ENCODE assay signal across 7 cellular contexts in the genomic region with DNA sequence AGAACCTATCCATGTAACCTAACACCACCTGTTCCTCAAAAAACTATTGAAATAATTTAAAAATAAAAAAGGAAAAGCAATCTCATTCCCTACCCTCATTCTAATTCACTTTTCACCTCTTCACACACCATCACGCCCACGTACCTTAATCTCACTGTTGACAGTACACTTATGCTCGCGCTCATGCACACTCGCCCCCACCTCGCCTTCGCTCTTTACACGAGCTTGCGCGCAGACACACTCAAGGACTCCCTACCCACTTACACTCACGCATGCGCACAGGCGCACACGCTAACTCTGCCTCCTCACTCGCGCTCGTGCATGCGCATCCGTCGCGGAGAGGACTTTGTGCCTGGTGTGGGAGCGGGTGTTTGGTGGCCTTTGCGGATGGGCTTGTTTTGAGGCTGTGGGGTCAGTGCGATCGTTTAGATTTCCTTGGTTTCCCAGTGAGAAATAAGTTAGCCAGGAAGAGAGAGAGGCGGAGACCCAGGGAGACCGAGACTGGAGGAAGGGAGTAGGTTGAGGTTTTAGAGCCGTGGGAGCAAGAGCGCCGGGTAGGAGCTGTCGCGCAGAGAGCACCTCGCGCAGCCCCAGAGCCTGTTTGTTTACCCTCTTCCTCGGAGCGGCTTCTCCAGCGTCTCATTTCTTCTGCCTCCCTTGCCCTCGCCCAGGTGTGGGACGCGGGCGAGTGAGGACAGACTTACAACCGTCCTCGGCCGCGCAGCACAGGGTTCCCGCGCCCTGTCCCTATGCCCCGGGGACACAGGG. TPM values are rescaled to one million over a fixed set of nuclear protein-coding genes. Genes with fewer than 3 reads are reported as not detected.
DNase-seq lines count a peak whose midpoint lies in the region; ATAC-seq and TF ChIP-seq lines count a peak whose summit lies in the region.

No MANE protein-coding gene starts in this region.

- H3K36me3 ChIP-seq in duodenal mucosa (ENCODE audit: control insufficient read depth in 1 of 2, insufficient read depth in 2 of 2, low read length in 2 of 2) (no peaks in the 10 kb centered on the region), lung (ENCODE audit: control insufficient read depth in 2 of 2, insufficient read depth in 2 of 2, low read length in 2 of 2) (no peaks in the 10 kb centered on the region)

- peak overlapping the region in 1 of 2 donors; percentile 26 for H3K9ac ChIP-seq in duodenal mucosa (ENCODE audit: low read depth in 1 of 2, low read length in 2 of 2)

- H3K27me3 ChIP-seq in duodenal mucosa (ENCODE audit: control insufficient read depth in 1 of 2, insufficient read depth in 2 of 2, low read length in 2 of 2) = peaks cover 60 to 76% of the 10 kb centered on the region in 2 donors
- peaks cover 10% of the 10 kb centered on the region for H3K27me3 ChIP-seq in lung (ENCODE audit: control insufficient read depth, insufficient read depth)

- 1 to 2% methylated on average over 48 of the region's 48 CpGs for WGBS in lung, 2 donors

- peaks cover 17 to 18% of the 10 kb centered on the region in 2 donors for H3K4me1 ChIP-seq in duodenal mucosa (ENCODE audit: control insufficient read depth in 1 of 2, insufficient read depth in 2 of 2, low read length in 2 of 2)
- peaks cover 0 to 10% of the 10 kb centered on the region in 2 donors for H3K4me1 ChIP-seq in lung (ENCODE audit: control insufficient read depth in 2 of 2, insufficient read depth in 2 of 2, low read length in 2 of 2)

- H3K9me3 ChIP-seq in duodenal mucosa (ENCODE audit: control insufficient read depth in 1 of 2, low read length in 2 of 2) (no peaks in the 10 kb centered on the region), lung (ENCODE audit: control insufficient read depth in 2 of 2, insufficient read depth in 1 of 2, low read length in 1 of 2) (peaks cover 0 to 3% of the 10 kb centered on the region in 2 donors)

- H3K4me3 ChIP-seq in duodenal mucosa (ENCODE audit: low read depth in 1 of 2, low read length in 2 of 2) = peak overlapping the region; percentile 69 to 79
- peak overlapping the region; percentile 33 for H3K4me3 ChIP-seq in lung

- H3K27ac ChIP-seq in duodenal mucosa (ENCODE audit: low read depth, low read length) = no peak overlapping the region
- H3K27ac ChIP-seq in lung (ENCODE audit: low read depth in 1 of 2, low read length in 1 of 2) = no peak overlapping the region

- TF ChIP-seq CTCF in lung (IDR thresholded peaks at IDR 0.05; ENCODE audit: control extremely low read depth, extremely low read depth) = no peak

- peak; percentile 81 for ATAC-seq in GM18520 (IDR thresholded peaks at IDR 0.05; ENCODE audit: unreplicated experiment)
- ATAC-seq in HG02981 (IDR thresholded peaks at IDR 0.05; ENCODE audit: unreplicated experiment) = peak; percentile 54
- ATAC-seq in lung (ENCODE audit: insufficient read depth, low FRiP score) = peak; percentile 89

- DNase-seq in NCI-H345 (lab: John Stamatoyannopoulos, UW) (peak; percentile 68), lung (ENCODE audit: low spot score) (peak; percentile 76)
- DNase-seq in activated CD4-positive, alpha-beta T cell treated with anti-CD3 and anti-CD28 coated beads, Interleukin-2, amount 50 U/mL, for 48 hours = peak; percentile 72 to 78
- peak; percentile 51 to 70 (median 58) for DNase-seq in stimulated activated CD4-positive, alpha-beta T cell treated with anti-CD3 and anti-CD28 coated beads, TNF-alpha, amount 100 ng/mL, for 24 hours (ENCODE audit: low read depth in 3 of 3)

RNA-seq across cellular contexts. Expression of gene GSX2, which starts 8.1 kb away (rescaled TPM):
- not detected for total RNA-seq in lung
- polyA plus RNA-seq in lung = not detected

RNA-seq across cellular contexts. Expression of gene CHIC2, which starts 27.4 kb away (rescaled TPM):
- 10 to 100 TPM; 21.6 to 52.8 TPM for total RNA-seq in lung
- 10 to 100 TPM; 12.6 to 39.5 TPM for polyA plus RNA-seq in lung
